Comparison of ENCODE assay signal across 17 cellular contexts in the genomic region with DNA sequence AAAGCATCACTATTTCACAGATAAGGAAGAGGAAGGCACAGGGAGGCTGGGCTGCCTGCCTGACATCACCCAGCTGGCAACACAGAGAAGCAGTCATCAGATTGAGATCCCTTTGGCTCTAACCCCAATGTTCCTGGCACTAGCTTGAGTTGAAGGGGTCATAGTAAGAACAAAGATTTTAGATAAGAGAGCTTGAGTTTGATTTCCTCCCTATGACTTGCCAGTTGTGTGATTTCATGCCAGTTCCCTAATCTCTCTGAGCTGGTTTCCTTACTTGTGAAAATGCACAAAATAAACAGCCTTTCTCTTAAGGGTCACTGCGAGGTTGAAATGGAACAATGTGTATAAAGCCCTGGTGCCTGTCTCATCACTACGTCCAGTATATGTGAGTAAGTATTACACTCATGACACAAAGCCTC.
DNase-seq lines count a peak whose midpoint lies in the region; ATAC-seq, FAIRE-seq and TF ChIP-seq lines count a peak whose summit lies in the region.
"Had no signal": no experiment of that assay in that cellular context is flagged by ENCODE, and none has a peak within 500 bp of the region (broad histone marks: within the 10 kb centered on the region; RNA-seq: fewer than 3 reads in every experiment).

No MANE protein-coding gene starts in this region.

- no peaks in the 10 kb centered on the region for H3K4me1 Mint-ChIP-seq in activated CD4-positive, alpha-beta T cell treated with anti-CD3 and anti-CD28 coated beads, Interleukin-2, amount 10 ng/mL, durations not matched to agents 24 days and 14 days
- H3K4me1 Mint-ChIP-seq: activated CD4-positive, alpha-beta T cell treated with anti-CD3 and anti-CD28 coated beads, Interleukin-2, amount 10 ng/mL, durations not matched to agents 7 days and 5 days; CD8-positive, alpha-beta memory T cell had no signal

- H3K27me3 Mint-ChIP-seq in activated CD4-positive, alpha-beta T cell treated with anti-CD3 and anti-CD28 coated beads, Interleukin-2, amount 10 ng/mL, durations not matched to agents 24 days and 14 days: no peaks in the 10 kb centered on the region
- H3K27me3 Mint-ChIP-seq: activated CD4-positive, alpha-beta T cell treated with anti-CD3 and anti-CD28 coated beads, Interleukin-2, amount 10 ng/mL, durations not matched to agents 7 days and 5 days had no signal

- H3K4me3 ChIP-seq in liver (ENCODE audit: low read depth in 1 of 3, low read length in 3 of 3) (no peak overlapping the region), HepG2 (replicated peaks in 1 of 3; ENCODE audit: insufficient read depth in 1 of 3, low read depth in 2 of 3, low read length in 3 of 3) (no peak overlapping the region), left ventricle myocardium inferior (no peak overlapping the region), pancreas (no peak overlapping the region)
- H3K4me3 ChIP-seq: esophagus squamous epithelium had no signal

- no peak for TF ChIP-seq POLR2A in HepG2 (IDR thresholded peaks at IDR 0.05; ENCODE audit: insufficient read depth in 1 of 2, low read depth in 2 of 2, low read length in 2 of 2)

- H3K36me3 ChIP-seq in liver (ENCODE audit: control insufficient read depth in 4 of 4, insufficient read depth in 3 of 4, low read depth in 1 of 4, low read length in 3 of 4) (no peaks in the 10 kb centered on the region), HepG2 (replicated peaks in 1 of 2; ENCODE audit: control insufficient read depth in 1 of 2, insufficient read depth in 2 of 2, low read length in 2 of 2) (no peaks in the 10 kb centered on the region), left ventricle myocardium inferior (no peaks in the 10 kb centered on the region), pancreas (no peaks in the 10 kb centered on the region)
- H3K36me3 ChIP-seq: esophagus squamous epithelium had no signal

- no peak for FAIRE-seq in HepG2 (lab: Jason Lieb, UNC)
- FAIRE-seq in pancreas (lab: Jason Lieb, UNC): no peak
- FAIRE-seq: colon had no signal

- no peak overlapping the region for H3K9ac ChIP-seq in liver (ENCODE audit: low read depth in 1 of 2, low read length in 2 of 2)
- H3K9ac ChIP-seq in HepG2 (ENCODE audit: insufficient read depth, low read depth, low read length): no peak overlapping the region

- no peak for DNase-seq in HepG2 (ENCODE audit: low spot score)
- peak; percentile 40 for DNase-seq in left ventricle myocardium inferior
- peak in 1 of 6 donors; percentile 48 for DNase-seq in pancreas
- DNase-seq in NCI-H82 (lab: John Stamatoyannopoulos, UW): no peak
- no peak for DNase-seq in NCI-H187 treated with DMSO at 0.1 percent for 48 hours (lab: John Stamatoyannopoulos, UW)
- DNase-seq in activated CD4-positive, alpha-beta T cell treated with anti-CD3 and anti-CD28 coated beads, Interleukin-2, amount 10 ng/mL, durations not matched to agents 24 days and 14 days: no peak
- DNase-seq: activated CD4-positive, alpha-beta T cell treated with anti-CD3 and anti-CD28 coated beads, Interleukin-2, amount 10 ng/mL, durations not matched to agents 7 days and 5 days; activated T-cell treated with anti-CD3 and anti-CD28 coated beads, Interleukin-2, amount 50 U/mL, for 72 hours; CD8-positive, alpha-beta memory T cell; esophagus squamous epithelium; retina; SHP77 treated with DMSO at 0.1 percent for 48 hours; stimulated activated CD4-positive, alpha-beta T cell treated with anti-CD3 and anti-CD28 coated beads, Interleukin-4, amount 100 ng/mL, for 24 hours had no signal

- H3K36me3 Mint-ChIP-seq in activated CD4-positive, alpha-beta T cell treated with anti-CD3 and anti-CD28 coated beads, Interleukin-2, amount 10 ng/mL, durations not matched to agents 24 days and 14 days (ENCODE audit: low read depth): no peaks in the 10 kb centered on the region
- H3K36me3 Mint-ChIP-seq: CD8-positive, alpha-beta memory T cell had no signal

- H3K4me1 ChIP-seq in liver (ENCODE audit: control insufficient read depth in 4 of 4, insufficient read depth in 4 of 4, low read length in 3 of 4): no peaks in the 10 kb centered on the region
- no peaks in the 10 kb centered on the region for H3K4me1 ChIP-seq in HepG2 (ENCODE audit: insufficient read depth, low read length)
- H3K4me1 ChIP-seq in left ventricle myocardium inferior: peaks cover 27% of the 10 kb centered on the region
- H3K4me1 ChIP-seq in pancreas: no peaks in the 10 kb centered on the region

- no peak overlapping the region for H3K27ac ChIP-seq in liver (ENCODE audit: low read depth in 1 of 2, low read length in 2 of 2)
- no peak overlapping the region for H3K27ac ChIP-seq in HepG2 (ENCODE audit: extremely low read length, insufficient read depth, low read length)
- H3K27ac ChIP-seq in left ventricle myocardium inferior (replicated peaks): peak overlapping the region; percentile 70
- no peak overlapping the region for H3K27ac ChIP-seq in pancreas

- no TSS peak for BruUV-seq in HepG2 (replicated peaks; lab: Mats Ljungman, UMichigan)

- in situ Hi-C loops in HepG2 (cut with HindIII; ENCODE audit: extremely low pct_ligation_motif_present, low pct_unique_long_range_greater_than_20kb): no loop called here

- no peak overlapping the region for H3K4me3 Mint-ChIP-seq in activated CD4-positive, alpha-beta T cell treated with anti-CD3 and anti-CD28 coated beads, Interleukin-2, amount 10 ng/mL, durations not matched to agents 24 days and 14 days
- H3K4me3 Mint-ChIP-seq: activated CD4-positive, alpha-beta T cell treated with anti-CD3 and anti-CD28 coated beads, Interleukin-2, amount 10 ng/mL, durations not matched to agents 7 days and 5 days; activated T-cell treated with anti-CD3 and anti-CD28 coated beads, Interleukin-2, amount 50 U/mL, for 72 hours; CD8-positive, alpha-beta memory T cell; T-helper 2 cell treated with Interferon-gamma antibody and Interleukin-4, amounts not matched to agents 5 μg/mL and 100 μg/mL, for 36 hours had no signal

- POLR2A ChIA-PET in HepG2 (lab: Yijun Ruan, JAX): no interaction called here

- CTCF ChIA-PET in HepG2 (lab: Yijun Ruan, JAX; ENCODE audit: low intra/inter-chr PET ratio, low total read pairs): no interaction called here

- H3K79me2 ChIP-seq in HepG2 (ENCODE audit: insufficient read depth, low read length): no peaks in the 10 kb centered on the region

- TF ChIP-seq CTCF in liver (IDR thresholded peaks at IDR 0.05; ENCODE audit: low read depth, low read length, missing input control) (no peak), HepG2 (CRISPR knock-in tag; IDR thresholded peaks at IDR 0.05) (no peak), left ventricle myocardium inferior (IDR thresholded peaks at IDR 0.05; ENCODE audit: borderline replicate concordance) (no peak), pancreas (IDR thresholded peaks at IDR 0.05) (no peak)

- no peak for TF ChIP-seq EP300 in HepG2 (IDR thresholded peaks at IDR 0.05; ENCODE audit: low read depth in 2 of 2, low read length in 2 of 2)
- TF ChIP-seq EP300 in HepG2 (CRISPR knock-in tag; IDR thresholded peaks at IDR 0.05; ENCODE audit: borderline replicate concordance): no peak

- H3K27me3 ChIP-seq in liver (ENCODE audit: control insufficient read depth in 4 of 4, insufficient read depth in 4 of 4, low read length in 3 of 4) (no peaks in the 10 kb centered on the region), HepG2 (ENCODE audit: control insufficient read depth in 1 of 2, insufficient read depth in 2 of 2, low read length in 2 of 2) (no peaks in the 10 kb centered on the region), left ventricle myocardium inferior (ENCODE audit: low read depth) (no peaks in the 10 kb centered on the region), pancreas (no peaks in the 10 kb centered on the region)
- H3K27me3 ChIP-seq: esophagus squamous epithelium had no signal

- no peak overlapping the region for H3K4me2 ChIP-seq in HepG2 (ENCODE audit: low read depth, low read length)

- intact Hi-C loops in HepG2 (cut with micrococcal nuclease; ENCODE audit: unreplicated experiment): no loop called here
- intact Hi-C loops in left ventricle myocardium inferior (cut with micrococcal nuclease): no loop called here
- intact Hi-C loops in pancreas (cut with DNase I): no loop called here
- intact Hi-C loops in activated CD4-positive, alpha-beta T cell treated with anti-CD3 and anti-CD28 coated beads, Interleukin-2, amount 10 ng/mL, durations not matched to agents 24 days and 14 days (cut with micrococcal nuclease): no loop called here

- ATAC-seq in HepG2 (no peak), pancreas (peak; percentile 56 to 83 (median 68)), GM18909 (IDR thresholded peaks at IDR 0.05; ENCODE audit: poor library complexity, unreplicated experiment) (no peak)
- ATAC-seq: activated T-cell treated with anti-CD3 and anti-CD28 coated beads, Interleukin-2, amount 50 U/mL, for 72 hours had no signal

- H2AFZ ChIP-seq in HepG2 (ENCODE audit: low read length): no peak overlapping the region

- 39% methylated on average over 2 of the region's 2 CpGs for WGBS in liver
- WGBS in HepG2 (ENCODE audit: low lambda C conversion rate): 40% methylated on average over 2 of the region's 2 CpGs
- 20 to 28% methylated on average over 2 of the region's 2 CpGs for WGBS in pancreas, 2 donors

- no peak overlapping the region for H3K27ac Mint-ChIP-seq in activated CD4-positive, alpha-beta T cell treated with anti-CD3 and anti-CD28 coated beads, Interleukin-2, amount 10 ng/mL, durations not matched to agents 24 days and 14 days
- H3K27ac Mint-ChIP-seq: activated CD4-positive, alpha-beta T cell treated with anti-CD3 and anti-CD28 coated beads, Interleukin-2, amount 10 ng/mL, durations not matched to agents 7 days and 5 days; activated T-cell treated with anti-CD3 and anti-CD28 coated beads, Interleukin-2, amount 50 U/mL, for 72 hours; CD8-positive, alpha-beta memory T cell; T-helper 2 cell treated with Interferon-gamma antibody and Interleukin-4, amounts not matched to agents 5 μg/mL and 100 μg/mL, for 36 hours had no signal

- TF ChIP-seq RAD21 in liver (IDR thresholded peaks at IDR 0.05) (no peak), HepG2 (CRISPR knock-in tag; IDR thresholded peaks at IDR 0.05) (no peak)

- no peaks in the 10 kb centered on the region for H3K9me3 ChIP-seq in liver (ENCODE audit: control insufficient read depth in 4 of 4, low read length in 3 of 4)
- peaks cover 93% of the 10 kb centered on the region for H3K9me3 ChIP-seq in HepG2 (ENCODE audit: low read length)
- H3K9me3 ChIP-seq in left ventricle myocardium inferior (replicated peaks): no peaks in the 10 kb centered on the region
- no peaks in the 10 kb centered on the region for H3K9me3 ChIP-seq in pancreas
- H3K9me3 ChIP-seq: esophagus squamous epithelium had no signal

- H3K9me3 Mint-ChIP-seq in activated CD4-positive, alpha-beta T cell treated with anti-CD3 and anti-CD28 coated beads, Interleukin-2, amount 10 ng/mL, durations not matched to agents 24 days and 14 days: peaks cover 3% of the 10 kb centered on the region
- H3K9me3 Mint-ChIP-seq: activated CD4-positive, alpha-beta T cell treated with anti-CD3 and anti-CD28 coated beads, Interleukin-2, amount 10 ng/mL, durations not matched to agents 7 days and 5 days; T-helper 2 cell treated with Interferon-gamma antibody and Interleukin-4, amounts not matched to agents 5 μg/mL and 100 μg/mL, for 36 hours had no signal

- no peaks in the 10 kb centered on the region for H4K20me1 ChIP-seq in HepG2 (ENCODE audit: insufficient read depth, low read length)

TF ChIP-seq in liver, 16 proteins besides CTCF, POLR2A, EP300 and RAD21 (continues in another document):
- no peak for TF ChIP-seq EGR1 (IDR thresholded peaks at IDR 0.05; ENCODE audit: low read depth in 2 of 2)

TF ChIP-seq in HepG2, 621 proteins besides CTCF, POLR2A, EP300 and RAD21 (continues in another document):
- no peak for TF ChIP-seq GTF3A (CRISPR knock-in tag; conservative IDR thresholded peaks at IDR 0.05)

Comparison
In these comparisons a context has a peak if more than half of its experiments do, and no peak if none do; other contexts are left out.
1. ATAC-seq: peak in pancreas (4 of 4); none in HepG2 (single experiment) and GM18909 (single experiment).